In the genomic region with DNA sequence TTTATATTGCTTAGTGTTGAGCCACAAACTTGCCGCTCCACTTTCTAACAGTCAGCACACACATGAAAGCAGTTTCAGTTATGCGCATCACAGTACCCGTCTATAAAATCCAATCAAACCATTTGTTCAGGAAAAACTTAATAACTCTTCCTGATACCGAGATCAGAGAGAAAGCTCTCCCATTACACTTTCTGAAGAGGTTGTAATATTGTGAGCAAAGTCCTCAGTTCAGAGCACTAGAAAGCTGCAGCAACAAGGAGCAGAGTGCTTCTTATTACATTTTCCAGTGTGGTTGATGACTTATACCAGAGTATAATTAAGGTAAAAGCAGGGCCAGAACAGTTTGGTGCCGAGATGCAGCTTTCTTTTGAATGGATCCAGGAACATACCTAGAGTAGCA, we compare ENCODE assay signal across 1 cellular context.
TF ChIP-seq lines count a peak whose summit lies in the region.

No MANE protein-coding gene starts in this region.

TF ChIP-seq in IMR-90, 13 proteins besides CTCF, POLR2A, EP300 and RAD21 (continued from another document):
- TF ChIP-seq USF2 (IDR thresholded peaks at IDR 0.05; ENCODE audit: low read depth, low read length), result no peak
- TF ChIP-seq RFX5 (IDR thresholded peaks at IDR 0.05; ENCODE audit: low read depth, low read length), result no peak
- no peak for TF ChIP-seq CEBPB (IDR thresholded peaks at IDR 0.05; ENCODE audit: low read depth, low read length)
- TF ChIP-seq MAFK (IDR thresholded peaks at IDR 0.05; ENCODE audit: low read depth, low read length), result no peak
- no peak for TF ChIP-seq NFE2L2 (IDR thresholded peaks at IDR 0.05; ENCODE audit: low read depth, low read length)
- no peak for TF ChIP-seq RCOR1 (IDR thresholded peaks at IDR 0.05; ENCODE audit: insufficient replicate concordance, low read length)
- no peak for TF ChIP-seq CHD1 (IDR thresholded peaks at IDR 0.05; ENCODE audit: low read depth, low read length)
- no peak for TF ChIP-seq FOS (IDR thresholded peaks at IDR 0.05; ENCODE audit: low read depth, low read length)
- no peak for TF ChIP-seq MXI1 (IDR thresholded peaks at IDR 0.05; ENCODE audit: borderline replicate concordance, low read depth, low read length)
- no peak for TF ChIP-seq ELK1 (IDR thresholded peaks at IDR 0.05; ENCODE audit: borderline replicate concordance, low read depth, low read length)
